In the genomic region with DNA sequence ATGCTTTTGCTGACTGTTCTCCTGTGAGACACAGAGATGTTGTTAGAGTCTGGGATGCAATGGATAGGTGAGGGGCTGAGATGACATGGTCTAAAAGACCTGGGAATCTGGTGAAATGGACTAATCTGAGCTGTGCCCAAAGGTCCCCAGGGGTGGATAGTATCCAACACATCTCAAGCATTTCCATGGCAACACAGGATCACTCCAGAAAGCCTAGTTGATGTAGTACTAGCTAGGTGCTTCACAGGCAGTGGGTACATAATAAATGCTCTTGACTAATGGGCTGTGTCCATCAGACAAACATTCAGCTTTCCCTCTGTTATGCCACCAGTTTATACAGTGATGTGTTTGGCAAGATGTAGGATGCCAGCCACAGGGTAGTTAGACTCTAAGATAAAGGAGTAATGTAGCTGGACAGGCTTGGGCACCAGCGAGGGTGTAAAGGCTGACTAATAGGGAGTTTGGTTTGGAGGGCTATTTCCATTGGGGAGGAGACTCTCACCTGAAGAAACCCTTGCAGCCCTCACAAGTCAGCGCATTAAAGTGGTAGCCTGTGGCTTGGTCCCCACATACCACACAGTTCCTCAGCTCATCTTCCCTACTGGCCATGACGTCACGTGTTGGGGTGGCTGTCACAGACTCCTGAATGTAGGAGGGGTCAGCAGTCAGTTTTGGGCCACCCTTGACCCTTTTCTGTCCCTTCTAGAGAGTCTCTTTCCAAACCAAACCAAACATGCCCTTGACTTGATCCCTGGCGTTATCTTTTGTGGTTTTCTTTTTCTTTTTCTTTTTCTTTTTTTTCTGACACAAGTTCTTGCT, we compare ENCODE assay signal across 22 cellular contexts. TPM values are rescaled to one million over a fixed set of nuclear protein-coding genes. Genes with fewer than 3 reads are reported as not detected.
"Had no signal": no experiment of that assay in that cellular context is flagged by ENCODE, and none has a peak within 500 bp of the region (broad histone marks: within the 10 kb centered on the region; RNA-seq: fewer than 3 reads in every experiment).

No MANE protein-coding gene starts in this region.

- H3K4me3 ChIP-seq: right atrium auricular region, skin epidermis, transverse colon had no signal

- H3K36me3 Mint-ChIP-seq: activated naive CD8-positive, alpha-beta T cell treated with anti-CD3 and anti-CD28 coated beads, Interleukin-2, amount 10 ng/mL, durations not matched to agents 7 days and 5 days had no signal

- H3K4me1 ChIP-seq: foreskin keratinocyte, right atrium auricular region, transverse colon had no signal

- H3K27ac Mint-ChIP-seq: activated naive CD8-positive, alpha-beta T cell treated with anti-CD3 and anti-CD28 coated beads, Interleukin-2, amount 10 ng/mL, durations not matched to agents 7 days and 5 days; activated T-helper 1 cell treated with anti-CD3 and anti-CD28 coated beads, Interleukin-12 subunit alpha, Interleukin-12 subunit beta, Interleukin-2, Interleukin-4 antibody, amounts not matched to agents 30 ng/mL and 10 ng/mL and 1 ng/mL, durations not matched to agents 14 hours and 24 hours and 36 hours; dendritic cell treated with granulocyte-macrophage colony-stimulating factor and Interleukin-4, amounts not matched to agents 40 ng/mL and 50 ng/mL, for 4 days; nephron had no signal

- H3K4me1 Mint-ChIP-seq: activated naive CD8-positive, alpha-beta T cell treated with anti-CD3 and anti-CD28 coated beads, Interleukin-2, amount 10 ng/mL, durations not matched to agents 7 days and 5 days; nephron had no signal

- ATAC-seq: foreskin keratinocyte, left ventricle myocardium superior had no signal

- H3K36me3 ChIP-seq: brain microvascular endothelial cell, right atrium auricular region, transverse colon had no signal

- H3K27me3 ChIP-seq: brain microvascular endothelial cell, foreskin keratinocyte, right atrium auricular region, transverse colon had no signal

- H3K27ac ChIP-seq: brain microvascular endothelial cell, foreskin keratinocyte, right atrium auricular region, skin epidermis, transverse colon had no signal

- H3K9me3 Mint-ChIP-seq: activated naive CD8-positive, alpha-beta T cell treated with anti-CD3 and anti-CD28 coated beads, Interleukin-2, amount 10 ng/mL, durations not matched to agents 7 days and 5 days; activated T-helper 1 cell treated with anti-CD3 and anti-CD28 coated beads, Interleukin-12 subunit alpha, Interleukin-12 subunit beta, Interleukin-2, Interleukin-4 antibody, amounts not matched to agents 30 ng/mL and 10 ng/mL and 1 ng/mL, durations not matched to agents 14 hours and 24 hours and 36 hours; dendritic cell treated with granulocyte-macrophage colony-stimulating factor and Interleukin-4, amounts not matched to agents 40 ng/mL and 50 ng/mL, for 4 days; nephron had no signal

- H3K4me3 Mint-ChIP-seq: activated naive CD8-positive, alpha-beta T cell treated with anti-CD3 and anti-CD28 coated beads, Interleukin-2, amount 10 ng/mL, durations not matched to agents 7 days and 5 days; activated T-helper 1 cell treated with anti-CD3 and anti-CD28 coated beads, Interleukin-12 subunit alpha, Interleukin-12 subunit beta, Interleukin-2, Interleukin-4 antibody, amounts not matched to agents 30 ng/mL and 10 ng/mL and 1 ng/mL, durations not matched to agents 14 hours and 24 hours and 36 hours; dendritic cell treated with granulocyte-macrophage colony-stimulating factor and Interleukin-4, amounts not matched to agents 40 ng/mL and 50 ng/mL, for 4 days; nephron had no signal

- H3K9me3 ChIP-seq: right atrium auricular region, transverse colon had no signal

- DNase-seq: activated CD4-positive, alpha-beta T cell treated with anti-CD3 and anti-CD28 coated beads, Interleukin-2, amount 50 U/mL, for 1 hour; activated naive CD8-positive, alpha-beta T cell treated with anti-CD3 and anti-CD28 coated beads, Interleukin-2, amount 10 ng/mL, durations not matched to agents 7 days and 5 days; brain microvascular endothelial cell; cerebellar nuclear complex; effector memory CD4-positive, alpha-beta T cell; foreskin keratinocyte; left ventricle myocardium superior; mesenchymal stem cell; nucleus accumbens; stimulated activated CD4-positive, alpha-beta T cell treated with anti-CD3 and anti-CD28 coated beads, Interleukin-15, amount 100 ng/mL, for 24 hours; stimulated activated CD4-positive, alpha-beta T cell treated with anti-CD3 and anti-CD28 coated beads, Interleukin-4, amount 100 ng/mL, for 24 hours; stimulated activated naive CD4-positive, alpha-beta T cell; transverse colon had no signal

RNA-seq across cellular contexts. Expression of a gene that starts 1.8 kb away (rescaled TPM):
- total RNA-seq: activated CD8-positive, alpha-beta memory T cell treated with anti-CD3 and anti-CD28 coated beads for 36 hours; activated naive CD8-positive, alpha-beta T cell treated with anti-CD3 and anti-CD28 coated beads, Interleukin-2, amount 10 ng/mL, durations not matched to agents 7 days and 5 days; activated T-helper 1 cell treated with anti-CD3 and anti-CD28 coated beads, Interleukin-12 subunit alpha, Interleukin-12 subunit beta, Interleukin-2, Interleukin-4 antibody, amounts not matched to agents 30 ng/mL and 10 ng/mL and 1 ng/mL, durations not matched to agents 14 hours and 24 hours and 36 hours; foreskin keratinocyte; kidney epithelial cell; left ventricle myocardium superior; mucosa of gallbladder; posterior vena cava; right atrium auricular region; transverse colon had no signal

RNA-seq across cellular contexts. Expression of a gene that starts 12.7 kb away (rescaled TPM):
- total RNA-seq: activated CD8-positive, alpha-beta memory T cell treated with anti-CD3 and anti-CD28 coated beads for 36 hours; activated naive CD8-positive, alpha-beta T cell treated with anti-CD3 and anti-CD28 coated beads, Interleukin-2, amount 10 ng/mL, durations not matched to agents 7 days and 5 days; activated T-helper 1 cell treated with anti-CD3 and anti-CD28 coated beads, Interleukin-12 subunit alpha, Interleukin-12 subunit beta, Interleukin-2, Interleukin-4 antibody, amounts not matched to agents 30 ng/mL and 10 ng/mL and 1 ng/mL, durations not matched to agents 14 hours and 24 hours and 36 hours; foreskin keratinocyte; kidney epithelial cell; left ventricle myocardium superior; posterior vena cava; right atrium auricular region; transverse colon had no signal

RNA-seq across cellular contexts. Expression of a gene that starts 21.1 kb away (rescaled TPM):
- total RNA-seq: kidney epithelial cell had no signal

RNA-seq across cellular contexts. Expression of a gene that starts 22.4 kb away (rescaled TPM):
- total RNA-seq: activated T-helper 1 cell treated with anti-CD3 and anti-CD28 coated beads, Interleukin-12 subunit alpha, Interleukin-12 subunit beta, Interleukin-2, Interleukin-4 antibody, amounts not matched to agents 30 ng/mL and 10 ng/mL and 1 ng/mL, durations not matched to agents 14 hours and 24 hours and 36 hours; foreskin keratinocyte; kidney epithelial cell had no signal
